In the genomic region with DNA sequence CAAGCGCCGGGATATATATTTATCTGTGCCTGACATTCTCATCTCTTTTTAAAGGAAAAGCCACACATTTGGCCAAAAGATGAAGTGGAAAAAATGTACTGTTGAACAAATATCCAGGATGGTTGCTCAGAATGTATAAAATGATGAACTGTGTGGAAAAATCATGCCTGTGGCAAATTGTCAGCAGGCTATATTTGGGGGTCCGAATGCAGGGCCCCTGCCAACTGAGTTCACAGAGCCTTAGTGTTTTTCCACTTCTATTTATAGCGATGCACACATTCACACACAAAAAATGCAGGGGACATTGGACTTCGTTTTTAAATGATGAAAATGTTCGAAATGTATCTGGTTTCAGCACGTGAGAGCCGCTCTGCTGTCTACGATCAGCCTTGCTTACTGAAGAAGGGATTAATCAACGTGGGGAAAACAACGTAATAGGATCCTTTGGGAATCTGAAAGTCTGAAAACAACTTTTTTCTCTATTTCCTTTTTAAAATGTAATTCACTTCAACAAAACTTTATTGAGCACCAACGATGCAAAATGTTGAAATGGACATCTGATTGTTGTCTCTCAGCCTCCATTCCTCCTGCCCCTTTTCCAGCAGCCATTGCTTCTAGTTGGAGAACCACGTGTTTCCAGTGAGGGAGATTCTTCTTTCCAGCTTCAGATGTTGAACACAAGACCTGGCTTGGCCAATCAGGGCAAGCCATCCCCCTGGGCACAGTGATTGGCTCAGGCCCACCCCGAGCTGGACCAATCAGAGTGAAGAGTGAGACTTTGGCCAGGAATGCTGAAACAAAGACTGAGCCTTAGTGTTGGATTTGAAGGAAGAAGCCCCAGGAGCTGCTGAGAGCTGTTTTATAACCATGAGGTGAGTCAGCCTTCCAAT, we compare ENCODE assay signal across 9 cellular contexts. TPM values are rescaled to one million over a fixed set of nuclear protein-coding genes. Genes with fewer than 3 reads are reported as not detected.
DNase-seq lines count a peak whose midpoint lies in the region; ATAC-seq and TF ChIP-seq lines count a peak whose summit lies in the region.
"Had no signal": no experiment of that assay in that cellular context is flagged by ENCODE, and none has a peak within 500 bp of the region (broad histone marks: within the 10 kb centered on the region; RNA-seq: fewer than 3 reads in every experiment).

No MANE protein-coding gene starts in this region.

- TF ChIP-seq EP300 in sigmoid colon (IDR thresholded peaks at IDR 0.05): no peak

- no peaks in the 10 kb centered on the region for H3K27me3 ChIP-seq in sigmoid colon

- H3K36me3 ChIP-seq in sigmoid colon: no peaks in the 10 kb centered on the region

- peak overlapping the region in 1 of 4 donors; percentile 14 for H3K4me3 ChIP-seq in sigmoid colon

- H3K9me3 Mint-ChIP-seq in activated naive CD8-positive, alpha-beta T cell treated with anti-CD3 and anti-CD28 coated beads, Interleukin-2, amount 50 U/mL, for 24 hours: no peaks in the 10 kb centered on the region

- no peak overlapping the region for H3K27ac Mint-ChIP-seq in activated naive CD8-positive, alpha-beta T cell treated with anti-CD3 and anti-CD28 coated beads, Interleukin-2, amount 50 U/mL, for 24 hours

- H3K9me3 ChIP-seq in sigmoid colon: no peaks in the 10 kb centered on the region

- 74 to 77% methylated on average over 14 of the region's 14 CpGs for WGBS in sigmoid colon, 2 donors

- H3K4me3 Mint-ChIP-seq in activated naive CD8-positive, alpha-beta T cell treated with anti-CD3 and anti-CD28 coated beads, Interleukin-2, amount 50 U/mL, for 24 hours: no peak overlapping the region

- DNase-seq in GM04504 (ENCODE audit: low read depth): peak; percentile 75
- peak; percentile 47 for DNase-seq in SW480 (ENCODE audit: low spot score)
- DNase-seq in head of caudate nucleus: peak in 38 of 42 donors; percentile 16 to 80 (median 57)
- peak; percentile 68 for DNase-seq in sigmoid colon
- no peak for DNase-seq in NCI-H2196 (lab: John Stamatoyannopoulos, UW; ENCODE audit: unreplicated experiment)
- DNase-seq in activated naive CD8-positive, alpha-beta T cell treated with anti-CD3 and anti-CD28 coated beads, Interleukin-2, amount 50 U/mL, for 24 hours: no peak
- DNase-seq in activated gamma-delta T cell treated with Interleukin-2 at 50 U/mL for 16 hours: no peak
- DNase-seq: glutamatergic neuron had no signal

- H3K27me3 Mint-ChIP-seq in activated naive CD8-positive, alpha-beta T cell treated with anti-CD3 and anti-CD28 coated beads, Interleukin-2, amount 50 U/mL, for 24 hours: peaks cover 6% of the 10 kb centered on the region

- peaks cover 0 to 22% (median 11%) of the 10 kb centered on the region in 4 donors for H3K4me1 ChIP-seq in sigmoid colon

- intact Hi-C loops in head of caudate nucleus (cut with DNase I): loop anchor here (5.0 kb wide), 1 partner anchor 274 kb away; a partner anchor contains a TSS
- intact Hi-C loops in sigmoid colon (cut with DNase I): no loop called here

- H3K4me1 Mint-ChIP-seq in activated naive CD8-positive, alpha-beta T cell treated with anti-CD3 and anti-CD28 coated beads, Interleukin-2, amount 50 U/mL, for 24 hours: no peaks in the 10 kb centered on the region

- no peak for TF ChIP-seq CTCF in sigmoid colon (IDR thresholded peaks at IDR 0.05)

- no peaks in the 10 kb centered on the region for H3K36me3 Mint-ChIP-seq in activated naive CD8-positive, alpha-beta T cell treated with anti-CD3 and anti-CD28 coated beads, Interleukin-2, amount 50 U/mL, for 24 hours (ENCODE audit: low read depth)

- no peak for TF ChIP-seq POLR2A in sigmoid colon (IDR thresholded peaks at IDR 0.05)

- no peak for ATAC-seq in activated naive CD8-positive, alpha-beta T cell treated with anti-CD3 and anti-CD28 coated beads, Interleukin-2, amount 50 U/mL, for 24 hours
- ATAC-seq in GM19397 (IDR thresholded peaks at IDR 0.05; ENCODE audit: unreplicated experiment): no peak

- H3K27ac ChIP-seq in sigmoid colon: peak overlapping the region; percentile 15 to 75 (median 58)

RNA-seq across cellular contexts. Expression of a gene that starts 59.2 kb away (rescaled TPM):
- 10 to 100 TPM; 11.8 to 24.2 (median 19.5) TPM for total RNA-seq in sigmoid colon
- polyA plus RNA-seq in sigmoid colon: 1 to 10 TPM; 3.6 to 5.5 (median 3.9) TPM

Comparison
In these comparisons a context has a peak if more than half of its experiments do, and no peak if none do; other contexts are left out.
1. DNase-seq: peak in GM04504 (single experiment), SW480 (single experiment), head of caudate nucleus (38 of 42) and sigmoid colon (single experiment); none in NCI-H2196 (single experiment), activated naive CD8-positive, alpha-beta T cell treated with anti-CD3 and anti-CD28 coated beads, Interleukin-2, amount 50 U/mL, for 24 hours (single experiment) and activated gamma-delta T cell treated with Interleukin-2 at 50 U/mL for 16 hours (single experiment).